ENCODE assay signal across 9 cellular contexts in the genomic region with DNA sequence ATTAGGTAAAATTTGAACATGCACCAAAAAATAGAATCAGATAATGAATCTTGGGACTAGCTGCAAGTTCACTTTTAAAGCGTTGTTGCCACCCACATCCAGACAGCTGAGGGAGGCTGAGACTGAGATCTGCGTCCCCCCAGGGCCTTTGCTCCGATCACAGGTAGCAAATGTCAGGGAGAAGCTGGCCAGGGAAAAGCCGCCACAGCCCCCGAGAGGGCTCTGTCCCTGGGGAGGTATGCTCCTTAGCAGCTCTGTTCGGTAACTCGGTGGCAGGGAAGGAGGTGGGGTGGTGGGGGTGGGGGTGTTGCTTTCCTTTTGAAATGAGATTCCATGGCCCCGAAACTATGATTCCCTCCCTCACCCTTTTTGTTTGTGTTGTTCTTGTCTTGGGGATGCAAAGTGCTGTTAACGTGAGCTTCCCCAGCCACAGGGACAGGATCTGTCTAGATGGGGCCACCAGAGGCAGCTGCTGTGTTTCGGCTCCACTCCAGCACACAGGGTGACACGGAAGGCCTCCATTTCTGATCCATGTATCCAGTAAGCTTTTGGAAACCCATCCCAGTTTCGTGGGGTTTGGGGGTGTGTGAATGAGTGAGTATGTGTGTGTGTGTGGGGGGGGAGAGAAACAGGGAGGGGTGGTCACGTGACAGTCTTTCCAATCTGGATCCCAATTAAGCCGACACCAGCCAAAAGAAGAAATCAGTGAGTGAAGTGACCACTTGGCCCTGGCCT. TPM values are rescaled to one million over a fixed set of nuclear protein-coding genes. Genes with fewer than 3 reads are reported as not detected.
DNase-seq lines count a peak whose midpoint lies in the region; ATAC-seq and TF ChIP-seq lines count a peak whose summit lies in the region.
"Had no signal": no experiment of that assay in that cellular context is flagged by ENCODE, and none has a peak within 500 bp of the region (broad histone marks: within the 10 kb centered on the region; RNA-seq: fewer than 3 reads in every experiment).

No MANE protein-coding gene starts in this region.

- peaks cover 6% of the 10 kb centered on the region for H3F3A ChIP-seq in neural cell (ENCODE audit: insufficient read depth, low read length, poor library complexity, severe bottlenecking)

- DNase-seq in AG04449 (ENCODE audit: low read depth, low spot score) = no peak
- no peak for DNase-seq in DMS153 (lab: John Stamatoyannopoulos, UW)
- DNase-seq in CD8-positive, alpha-beta memory T cell = no peak
- no peak for DNase-seq in SKM-1 (lab: John Stamatoyannopoulos, UW; ENCODE audit: unreplicated experiment)
- DNase-seq: activated CD8-positive, alpha-beta T cell treated with anti-CD3 and anti-CD28 coated beads, Interleukin-2, amount 10 ng/mL, durations not matched to agents 7 days and 5 days had no signal

- no peaks in the 10 kb centered on the region for H3K79me2 ChIP-seq in neural cell (replicated peaks; ENCODE audit: insufficient read depth, low read length)

- H3K27me3 ChIP-seq in HUES64 (ENCODE audit: insufficient read depth, low read length) (peaks cover 83% of the 10 kb centered on the region), ectodermal cell (ENCODE audit: control insufficient read depth, insufficient read depth, low read length, poor library complexity, severe bottlenecking) (peaks cover 84% of the 10 kb centered on the region), neural cell (ENCODE audit: insufficient read depth, low read depth, low read length) (peaks cover 75% of the 10 kb centered on the region)
- H3K27me3 ChIP-seq in CD8-positive, alpha-beta memory T cell (ENCODE audit: insufficient read depth, low read length, poor library complexity, severe bottlenecking) = peaks cover 7% of the 10 kb centered on the region

- H3K9ac ChIP-seq in HUES64 (ENCODE audit: low read depth, low read length) (no peak overlapping the region), neural cell (ENCODE audit: low read length) (peak overlapping the region; percentile 65)

- peak overlapping the region in 2 of 7 donors; percentile 27 to 59 for H3K4me3 Mint-ChIP-seq in CD8-positive, alpha-beta memory T cell
- H3K4me3 Mint-ChIP-seq: activated CD8-positive, alpha-beta T cell treated with anti-CD3 and anti-CD28 coated beads, Interleukin-2, amount 10 ng/mL, durations not matched to agents 7 days and 5 days had no signal

- H3K4me1 Mint-ChIP-seq in CD8-positive, alpha-beta memory T cell = peaks cover 4 to 13% (median 5%) of the 10 kb centered on the region in 3 donors

- no peaks in the 10 kb centered on the region for H4K20me1 ChIP-seq in neural cell (ENCODE audit: insufficient read depth)

- no peak for ATAC-seq in HG03378 (IDR thresholded peaks at IDR 0.05; ENCODE audit: unreplicated experiment)

- no peak overlapping the region for H2AFZ ChIP-seq in neural cell (ENCODE audit: low read depth, low read length)

- no peak for TF ChIP-seq RAD21 in neural cell (conservative IDR thresholded peaks at IDR 0.05)

- CTCF ChIA-PET in AG04449 (lab: Yijun Ruan, JAX) = interaction anchor here (0.7 to 4.1 kb wide), 14 partner anchors 9 to 428 kb away, joined by 3 to 62 read pairs (median 5); no protein-coding TSS in a partner anchor
- CTCF ChIA-PET in CD8-positive, alpha-beta memory T cell (lab: Charles Lee) = no interaction called here

- H3K27me3 Mint-ChIP-seq in CD8-positive, alpha-beta memory T cell = peaks cover 42 to 77% of the 10 kb centered on the region in 2 donors

- peaks cover 0 to 3% (median 1%) of the 10 kb centered on the region in 3 donors for H3K36me3 Mint-ChIP-seq in CD8-positive, alpha-beta memory T cell

- POLR2A ChIA-PET in AG04449 (lab: Yijun Ruan, JAX) = interaction anchor here (0.8 kb wide), 1 partner anchor 21 kb away, joined by 3 read pairs; no protein-coding TSS in a partner anchor
- POLR2A ChIA-PET in CD8-positive, alpha-beta memory T cell (lab: Charles Lee) = no interaction called here

- no peaks in the 10 kb centered on the region for H3K9me2 ChIP-seq in neural cell (ENCODE audit: insufficient read depth, low read length)

- H3K4me3 ChIP-seq in AG04449 (ENCODE audit: low read depth, low read length) (peak overlapping the region; percentile 64), HUES64 (ENCODE audit: low read length) (peak overlapping the region; percentile 52), ectodermal cell (ENCODE audit: insufficient read depth, low read depth, low read length) (peak overlapping the region; percentile 48), neural cell (ENCODE audit: low read length) (peak overlapping the region; percentile 90)
- H3K4me3 ChIP-seq in CD8-positive, alpha-beta memory T cell (ENCODE audit: low read length) = no peak overlapping the region

- H3K27ac ChIP-seq in HUES64 (ENCODE audit: low read depth, low read length) (no peak overlapping the region), ectodermal cell (ENCODE audit: insufficient read depth, low read depth, low read length, poor library complexity, severe bottlenecking) (no peak overlapping the region), neural cell (ENCODE audit: low read length) (no peak overlapping the region)
- H3K27ac ChIP-seq in CD8-positive, alpha-beta memory T cell (ENCODE audit: low read depth, low read length) = no peak overlapping the region

- H3K9me3 ChIP-seq in HUES64 (ENCODE audit: insufficient read depth, low read depth, low read length) (no peaks in the 10 kb centered on the region), ectodermal cell (ENCODE audit: control insufficient read depth, low read length) (no peaks in the 10 kb centered on the region), neural cell (ENCODE audit: low read length) (no peaks in the 10 kb centered on the region)
- no peaks in the 10 kb centered on the region for H3K9me3 ChIP-seq in CD8-positive, alpha-beta memory T cell (ENCODE audit: low read length)

- peaks cover 27% of the 10 kb centered on the region for H3K4me1 ChIP-seq in HUES64 (ENCODE audit: insufficient read depth, low read length)
- peaks cover 21% of the 10 kb centered on the region for H3K4me1 ChIP-seq in ectodermal cell (ENCODE audit: control insufficient read depth, insufficient read depth, low read length)
- no peaks in the 10 kb centered on the region for H3K4me1 ChIP-seq in CD8-positive, alpha-beta memory T cell (ENCODE audit: insufficient read depth, low read length)

- no peak for TF ChIP-seq CTCF in AG04449 (IDR thresholded peaks at IDR 0.05; ENCODE audit: insufficient read depth, low read length, missing control alignments)
- TF ChIP-seq CTCF in neural cell (IDR thresholded peaks at IDR 0.05; ENCODE audit: poor library complexity, severe bottlenecking) = no peak

- no peaks in the 10 kb centered on the region for H3K36me3 ChIP-seq in HUES64 (ENCODE audit: insufficient read depth, low read length)
- no peaks in the 10 kb centered on the region for H3K36me3 ChIP-seq in ectodermal cell (ENCODE audit: control insufficient read depth, insufficient read depth, low read length)
- no peaks in the 10 kb centered on the region for H3K36me3 ChIP-seq in neural cell (ENCODE audit: insufficient read depth, low read length)
- no peaks in the 10 kb centered on the region for H3K36me3 ChIP-seq in CD8-positive, alpha-beta memory T cell (ENCODE audit: insufficient read depth, low read length)

- 12% methylated on average over 13 of the region's 14 CpGs for WGBS in HUES64
- 13% methylated on average over 14 of the region's 14 CpGs for WGBS in ectodermal cell, 2 experiments

- peaks cover 0 to 4% (median 0%) of the 10 kb centered on the region in 5 donors for H3K9me3 Mint-ChIP-seq in CD8-positive, alpha-beta memory T cell

- H3K27ac Mint-ChIP-seq in CD8-positive, alpha-beta memory T cell = no peak overlapping the region
- H3K27ac Mint-ChIP-seq: activated CD8-positive, alpha-beta T cell treated with anti-CD3 and anti-CD28 coated beads, Interleukin-2, amount 10 ng/mL, durations not matched to agents 7 days and 5 days had no signal

- peak overlapping the region; percentile 44 for H3K4me2 ChIP-seq in neural cell (ENCODE audit: low read length)

- TF ChIP-seq EP300 in neural cell (conservative IDR thresholded peaks at IDR 0.05; ENCODE audit: poor library complexity, severe bottlenecking) = no peak

TF ChIP-seq in neural cell, 6 proteins besides CTCF, POLR2A, EP300 and RAD21:
- no peak for TF ChIP-seq TAF1 (IDR thresholded peaks at IDR 0.05; ENCODE audit: low read depth)

RNA-seq across cellular contexts. Expression of a gene that starts 1.1 kb away (rescaled TPM):
- 0.50 TPM for polyA plus RNA-seq in HUES64 (2013, experiment 1 of 2)
- 0.95 TPM for polyA plus RNA-seq in HUES64 (2013, experiment 2 of 2)
- 0.83 TPM for polyA plus RNA-seq in ectodermal cell (2013, experiment 1 of 4)
- polyA plus RNA-seq in ectodermal cell (2013, experiment 2 of 4) = 0.87 TPM
- 0.85 TPM for polyA plus RNA-seq in ectodermal cell (2013, experiment 3 of 4)
- polyA plus RNA-seq in ectodermal cell (2013, experiment 4 of 4) = 0.97 TPM
- polyA plus RNA-seq in neural cell = 2.7 and 3.1 TPM in 2 replicates
- polyA minus RNA-seq in neural cell = 9.3 and 11.8 TPM in 2 replicates
- under 1 TPM; 0.35 to 0.51 TPM for total RNA-seq in CD8-positive, alpha-beta memory T cell
- polyA plus RNA-seq in CD8-positive, alpha-beta memory T cell = not detected
